15 cellular contexts compared by ENCODE assay signal in the genomic region with DNA sequence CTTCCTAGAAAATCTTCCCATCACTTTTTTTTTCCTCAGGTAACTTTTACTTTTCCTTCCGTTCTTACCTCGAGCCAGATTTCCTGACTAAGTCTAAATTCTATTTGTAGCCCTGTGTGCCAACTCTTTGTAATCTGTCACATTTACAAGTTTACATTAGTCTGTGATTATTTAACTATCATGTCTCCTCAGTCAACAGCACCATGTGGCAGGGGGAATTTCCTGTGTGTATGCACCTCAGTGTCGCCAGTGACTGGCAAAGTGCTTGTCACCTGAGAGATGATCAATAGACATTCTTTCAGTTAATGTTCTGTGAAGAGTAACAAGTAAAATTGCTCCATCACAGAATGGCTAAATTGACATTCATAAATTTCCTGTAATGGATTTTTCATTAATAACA.
DNase-seq lines count a peak whose midpoint lies in the region; ATAC-seq and TF ChIP-seq lines count a peak whose summit lies in the region.
"Had no signal": no experiment of that assay in that cellular context is flagged by ENCODE, and none has a peak within 500 bp of the region (broad histone marks: within the 10 kb centered on the region; RNA-seq: fewer than 3 reads in every experiment).

No MANE protein-coding gene starts in this region.

- no peaks in the 10 kb centered on the region for H3K9me3 ChIP-seq in SK-N-SH

- no peak for ATAC-seq in activated T-helper 17 cell treated with anti-CD3 and anti-CD28 coated beads, Interleukin-2, amount 50 U/mL, for 72 hours (replicated peaks)
- no peak for ATAC-seq in left ventricle myocardium superior
- ATAC-seq: GM23338 had no signal

- peaks cover 6% of the 10 kb centered on the region for H3F3A ChIP-seq in SK-N-SH (replicated peaks; ENCODE audit: insufficient read depth)

- H3K4me1 ChIP-seq in SK-N-SH (ENCODE audit: control insufficient read depth in 1 of 2, insufficient read depth in 2 of 2, low read depth in 1 of 2, low read length in 1 of 2) = peaks cover 0 to 10% of the 10 kb centered on the region in 2 experiments; a peak in 2 of 4 replicates

- no peaks in the 10 kb centered on the region for H3K9me3 Mint-ChIP-seq in activated T-helper 17 cell treated with anti-CD3 and anti-CD28 coated beads, Interleukin-2, amount 50 U/mL, for 72 hours
- H3K9me3 Mint-ChIP-seq: GM23338 had no signal

- intact Hi-C loops in left ventricle myocardium superior (cut with micrococcal nuclease) = no loop called here

- DNase-seq in NCI-H1417 (lab: John Stamatoyannopoulos, UW) = peak in 2 of 3 experiments; percentile 9 to 61
- DNase-seq in NCI-H1417 treated with DMSO at 0.1 percent for 48 hours (lab: John Stamatoyannopoulos, UW) = no peak
- DNase-seq in LNCaP clone FGC (ENCODE audit: low read depth) = peak; percentile 11
- no peak for DNase-seq in SK-N-SH
- no peak for DNase-seq in left ventricle myocardium superior
- DNase-seq: ACHN; C1 segment of cervical spinal cord; CD4-positive, alpha-beta T cell; DMS79; H7 had no signal

- H3K27ac ChIP-seq in VCaP (peak overlapping the region; percentile 10; the same call in 1 of the 2 replicates), SK-N-SH (ENCODE audit: low read depth in 2 of 2, low read length in 1 of 2) (no peak overlapping the region)
- H3K27ac ChIP-seq: HL-60 had no signal

- H3K4me3 ChIP-seq in LNCaP clone FGC (ENCODE audit: low read depth, low read length) (no peak overlapping the region), SK-N-SH (ENCODE audit: low read depth in 2 of 2, low read length in 1 of 2) (no peak overlapping the region)
- H3K4me3 ChIP-seq: GM23338 had no signal

- CTCF ChIA-PET in SK-N-SH (lab: Yijun Ruan, JAX) = no interaction called here

- TF ChIP-seq RAD21 in SK-N-SH (IDR thresholded peaks at IDR 0.05; ENCODE audit: low read length) = no peak

- H4K20me1 ChIP-seq in SK-N-SH (ENCODE audit: insufficient read depth) = no peaks in the 10 kb centered on the region

- no peak overlapping the region for H3K4me2 ChIP-seq in SK-N-SH
- H3K4me2 ChIP-seq: GM23338 had no signal

- no peak for TF ChIP-seq EP300 in SK-N-SH (IDR thresholded peaks at IDR 0.05; ENCODE audit: borderline replicate concordance in 1 of 2, low read depth in 1 of 2, low read length in 1 of 2)

- no peaks in the 10 kb centered on the region for H3K79me2 ChIP-seq in SK-N-SH (ENCODE audit: insufficient read depth)

- no peaks in the 10 kb centered on the region for H3K27me3 Mint-ChIP-seq in activated T-helper 17 cell treated with anti-CD3 and anti-CD28 coated beads, Interleukin-2, amount 50 U/mL, for 72 hours
- H3K27me3 Mint-ChIP-seq: B cell; CD4-positive, alpha-beta T cell had no signal

- no peak overlapping the region for H3K27ac Mint-ChIP-seq in activated T-helper 17 cell treated with anti-CD3 and anti-CD28 coated beads, Interleukin-2, amount 50 U/mL, for 72 hours
- H3K27ac Mint-ChIP-seq: B cell; CD4-positive, alpha-beta T cell; GM23338 had no signal

- no peaks in the 10 kb centered on the region for H3K27me3 ChIP-seq in SK-N-SH (ENCODE audit: insufficient read depth)

- H3K4me1 Mint-ChIP-seq in activated T-helper 17 cell treated with anti-CD3 and anti-CD28 coated beads, Interleukin-2, amount 50 U/mL, for 72 hours = no peaks in the 10 kb centered on the region
- H3K4me1 Mint-ChIP-seq: B cell had no signal

- H3K36me3 Mint-ChIP-seq in activated T-helper 17 cell treated with anti-CD3 and anti-CD28 coated beads, Interleukin-2, amount 50 U/mL, for 72 hours (ENCODE audit: low read depth) = no peaks in the 10 kb centered on the region

- POLR2A ChIA-PET in SK-N-SH (lab: Yijun Ruan, JAX) = no interaction called here

- H3K36me3 ChIP-seq in SK-N-SH (replicated peaks in 1 of 2; ENCODE audit: control insufficient read depth in 1 of 2, insufficient read depth in 2 of 2, low read length in 1 of 2) = no peaks in the 10 kb centered on the region

- 77% methylated on average over 3 of the region's 3 CpGs for WGBS in SK-N-SH (ENCODE audit: low lambda C conversion rate)

- no peaks in the 10 kb centered on the region for H3K9me2 ChIP-seq in SK-N-SH

- no peak overlapping the region for H3K4me3 Mint-ChIP-seq in activated T-helper 17 cell treated with anti-CD3 and anti-CD28 coated beads, Interleukin-2, amount 50 U/mL, for 72 hours
- H3K4me3 Mint-ChIP-seq: B cell; CD4-positive, alpha-beta T cell; GM23338 had no signal

- H3K9ac ChIP-seq in SK-N-SH = no peak overlapping the region

- no peak overlapping the region for H2AFZ ChIP-seq in SK-N-SH (ENCODE audit: low read depth)
- H2AFZ ChIP-seq: GM23338 had no signal

- TF ChIP-seq CTCF in LNCaP clone FGC (IDR thresholded peaks at IDR 0.05; ENCODE audit: control insufficient read depth, extremely low read depth, insufficient read depth) (no peak), VCaP (conservative IDR thresholded peaks at IDR 0.05) (no peak), SK-N-SH (IDR thresholded peaks at IDR 0.05) (no peak)

TF ChIP-seq in SK-N-SH, 30 proteins besides CTCF, POLR2A, EP300 and RAD21:
- TF ChIP-seq GABPA (IDR thresholded peaks at IDR 0.05; ENCODE audit: low read depth) = no peak
- TF ChIP-seq, protein P1, sequence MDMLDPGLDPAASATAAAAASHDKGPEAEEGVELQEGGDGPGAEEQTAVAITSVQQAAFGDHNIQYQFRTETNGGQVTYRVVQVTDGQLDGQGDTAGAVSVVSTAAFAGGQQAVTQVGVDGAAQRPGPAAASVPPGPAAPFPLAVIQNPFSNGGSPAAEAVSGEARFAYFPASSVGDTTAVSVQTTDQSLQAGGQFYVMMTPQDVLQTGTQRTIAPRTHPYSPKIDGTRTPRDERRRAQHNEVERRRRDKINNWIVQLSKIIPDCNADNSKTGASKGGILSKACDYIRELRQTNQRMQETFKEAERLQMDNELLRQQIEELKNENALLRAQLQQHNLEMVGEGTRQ (IDR thresholded peaks at IDR 0.05; ENCODE audit: borderline replicate concordance, low read depth, low read length) = no peak
TF ChIP-seq in SK-N-SH: peak in this region for 0.

Comparison
In these comparisons a context has a peak if more than half of its experiments do, and no peak if none do; other contexts are left out.
1. DNase-seq: peak in NCI-H1417 (2 of 3) and LNCaP clone FGC (single experiment); none in NCI-H1417 treated with DMSO at 0.1 percent for 48 hours (single experiment), SK-N-SH (single experiment) and left ventricle myocardium superior (single experiment).